ENCODE assay signal across 27 cellular contexts in the genomic region with DNA sequence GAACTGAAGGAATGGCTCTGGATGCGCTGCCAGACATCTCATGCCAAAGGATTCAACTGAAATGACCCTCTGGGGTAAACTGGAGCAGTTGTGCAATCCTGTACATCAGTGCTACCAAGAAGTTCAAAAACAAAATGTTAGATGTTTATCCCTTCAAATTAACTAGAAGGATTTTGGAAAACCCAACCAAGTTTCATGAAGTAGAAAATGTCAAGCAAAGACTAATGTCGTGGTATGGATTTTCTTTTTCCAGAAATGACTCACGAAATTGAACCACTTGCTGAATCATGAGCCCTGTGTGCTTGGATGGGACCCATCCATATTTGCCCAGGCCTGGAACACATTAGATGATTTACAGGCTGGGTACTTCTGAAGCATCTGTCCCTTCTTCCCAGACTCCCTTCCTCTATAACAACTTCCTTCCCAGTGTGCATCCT.
DNase-seq lines count a peak whose midpoint lies in the region; TF ChIP-seq lines count a peak whose summit lies in the region.
"Had no signal": no experiment of that assay in that cellular context is flagged by ENCODE, and none has a peak within 500 bp of the region (broad histone marks: within the 10 kb centered on the region; RNA-seq: fewer than 3 reads in every experiment).

No MANE protein-coding gene starts in this region.

- TF ChIP-seq CTCF in fibroblast of mammary gland (conservative IDR thresholded peaks at IDR 0.05; ENCODE audit: control insufficient read depth, insufficient read depth, low read depth, low read length), result no peak

- peaks cover 5% of the 10 kb centered on the region for H3K9me3 ChIP-seq in adipocyte (ENCODE audit: control insufficient read depth, low read length)

- peaks cover 13% of the 10 kb centered on the region for H3K4me1 ChIP-seq in adipocyte (ENCODE audit: control insufficient read depth, insufficient read depth, low read length)
- H3K4me1 ChIP-seq: body of pancreas, spleen had no signal

- no peak overlapping the region for H3K4me3 ChIP-seq in adipocyte (ENCODE audit: low read length)
- no peak overlapping the region for H3K4me3 ChIP-seq in fibroblast of mammary gland (ENCODE audit: control insufficient read depth, low read depth, low read length)
- H3K4me3 ChIP-seq: body of pancreas, hepatocyte, K562, ovary, right atrium auricular region, spleen, upper lobe of left lung had no signal

- no peaks in the 10 kb centered on the region for H3K36me3 ChIP-seq in adipocyte (ENCODE audit: control insufficient read depth, insufficient read depth, low read length, severe bottlenecking)
- H3K36me3 ChIP-seq: ovary, right atrium auricular region, spleen, upper lobe of left lung had no signal

- DNase-seq in AG08395 (ENCODE audit: low spot score) (peak; percentile 76), ELR (ENCODE audit: low read depth) (peak; percentile 10), adipocyte (ENCODE audit: low read depth) (peak; percentile 73), fibroblast of mammary gland (ENCODE audit: low read depth) (peak; percentile 40), NCI-H2227 treated with DMSO at 0.1 percent for 48 hours (lab: John Stamatoyannopoulos, UW) (no peak), HCEC 1CT (no peak), NCI-H1930 (lab: John Stamatoyannopoulos, UW) (no peak), SIG-M5 (lab: John Stamatoyannopoulos, UW) (no peak)
- DNase-seq: activated CD4-positive, alpha-beta T cell treated with anti-CD3 and anti-CD28 coated beads for 48 hours; activated CD8-positive, alpha-beta memory T cell treated with anti-CD3 and anti-CD28 coated beads for 24 hours; activated effector memory CD4-positive, alpha-beta T cell treated with anti-CD3 and anti-CD28 coated beads, Interleukin-2, amount 50 U/mL, for 16 hours; activated naive CD8-positive, alpha-beta T cell treated with anti-CD3 and anti-CD28 coated beads, Interleukin-2, amount 10 ng/mL, durations not matched to agents 7 days and 5 days; body of pancreas; left colon; mammary epithelial cell; NCI-H1436; NCI-H2107; NCI-H510A treated with DMSO at 0.1 percent for 48 hours; ovary; SHP77; spleen; stimulated activated CD4-positive, alpha-beta T cell treated with anti-CD3 and anti-CD28 coated beads, Interleukin-2, amount 100 ng/mL, for 48 hours; substantia nigra; upper lobe of left lung had no signal

- H3K9ac ChIP-seq in adipocyte (ENCODE audit: low read length), result no peak overlapping the region

- no peaks in the 10 kb centered on the region for H3K27me3 ChIP-seq in adipocyte (replicated peaks; ENCODE audit: control insufficient read depth, insufficient read depth, low read length)
- H3K27me3 ChIP-seq: body of pancreas, hepatocyte, ovary, right atrium auricular region, spleen, upper lobe of left lung had no signal

Comparison
In these comparisons a context has a peak if more than half of its experiments do, and no peak if none do; other contexts are left out.
1. DNase-seq: peak in AG08395 (single experiment), ELR (single experiment), adipocyte (single experiment) and fibroblast of mammary gland (single experiment); none in NCI-H2227 treated with DMSO at 0.1 percent for 48 hours (single experiment), HCEC 1CT (single experiment), NCI-H1930 (0 of 2) and SIG-M5 (single experiment).